7 cellular contexts compared by ENCODE assay signal in genomic region chr7:38660427-38661099, GRCh38. TPM values are rescaled to one million over a fixed set of nuclear protein-coding genes. Genes with fewer than 3 reads are reported as not detected.
DNase-seq lines count a peak whose midpoint lies in the region; ATAC-seq, FAIRE-seq and TF ChIP-seq lines count a peak whose summit lies in the region.

No MANE protein-coding gene starts in this region.

- H3K9ac ChIP-seq in KMS-11, result no peak overlapping the region
- H3K9ac ChIP-seq in endothelial cell of umbilical vein (replicated peaks; ENCODE audit: extremely low read depth, insufficient read depth, low read length), result no peak overlapping the region

- H2AFZ ChIP-seq in KMS-11 (ENCODE audit: low read depth) (peak overlapping the region; percentile 46; the same call in 1 of the 2 replicates), endothelial cell of umbilical vein (ENCODE audit: low read depth, low read length) (peak overlapping the region; percentile 42)

- H3K27ac Mint-ChIP-seq in nephron progenitor cell, result no peak overlapping the region

- ATAC-seq in GM21423 (IDR thresholded peaks at IDR 0.05; ENCODE audit: unreplicated experiment) (peak; percentile 74), HG03039 (IDR thresholded peaks at IDR 0.05; ENCODE audit: unreplicated experiment) (no peak)

- TF ChIP-seq POLR2A in endothelial cell of umbilical vein (IDR thresholded peaks at IDR 0.05; ENCODE audit: low read depth, low read length), result no peak

- BruUV-seq in endothelial cell of umbilical vein (replicated peaks; lab: Mats Ljungman, UMichigan), result no TSS peak

- no peak overlapping the region for H3K4me2 ChIP-seq in KMS-11
- H3K4me2 ChIP-seq in endothelial cell of umbilical vein (ENCODE audit: insufficient read depth, low read length), result no peak overlapping the region

- no peaks in the 10 kb centered on the region for H4K20me1 ChIP-seq in KMS-11 (ENCODE audit: insufficient read depth)
- H4K20me1 ChIP-seq in endothelial cell of umbilical vein (replicated peaks; ENCODE audit: control insufficient read depth, extremely low read depth, insufficient read depth, low read length), result no peaks in the 10 kb centered on the region

- in situ Hi-C loops in G401 (cut with HindIII; ENCODE audit: low sequenced_read_pairs), result no loop called here

- no peak overlapping the region for H3K4me3 Mint-ChIP-seq in nephron progenitor cell

- H3K27ac ChIP-seq in KMS-11 (no peak overlapping the region), endothelial cell of umbilical vein (ENCODE audit: insufficient read depth, low read depth, low read length) (no peak overlapping the region)

- no peaks in the 10 kb centered on the region for H3K9me1 ChIP-seq in endothelial cell of umbilical vein (replicated peaks; ENCODE audit: control insufficient read depth, extremely low read depth, insufficient read depth, low read length)

- H3K36me3 ChIP-seq in KMS-11 (ENCODE audit: insufficient read depth) (no peaks in the 10 kb centered on the region), endothelial cell of umbilical vein (ENCODE audit: control insufficient read depth in 2 of 2, extremely low read depth in 1 of 2, insufficient read depth in 2 of 2, low read length in 2 of 2) (no peaks in the 10 kb centered on the region)

- peaks cover 17% of the 10 kb centered on the region for H3K27me3 Mint-ChIP-seq in nephron progenitor cell (ENCODE audit: low read depth, poor library complexity)

- DNase-seq in G401 (ENCODE audit: low spot score), result peak; percentile 34
- peak; percentile 30 for DNase-seq in SHP77 treated with DMSO at 0.1 percent for 48 hours (lab: John Stamatoyannopoulos, UW)
- peak; percentile 45 for DNase-seq in endothelial cell of umbilical vein (ENCODE audit: low read depth, low spot score)
- peak; percentile 22 for DNase-seq in nephron progenitor cell

- peaks cover 14% of the 10 kb centered on the region for H3K9me3 Mint-ChIP-seq in nephron progenitor cell

- no peaks in the 10 kb centered on the region for H3K36me3 Mint-ChIP-seq in nephron progenitor cell (ENCODE audit: low read depth)

- dilution Hi-C loops in endothelial cell of umbilical vein (cut with MboI; ENCODE audit: extremely low pct_ligation_motif_present, low sequenced_read_pairs), result no loop called here

- H3K79me2 ChIP-seq in KMS-11 (ENCODE audit: insufficient read depth, low read depth) (no peaks in the 10 kb centered on the region), endothelial cell of umbilical vein (ENCODE audit: control insufficient read depth, insufficient read depth, low read length) (no peaks in the 10 kb centered on the region)

- POLR2A ChIA-PET in endothelial cell of umbilical vein (lab: Charles Lee), result no interaction called here

- H3K4me3 ChIP-seq in KMS-11 (IDR thresholded peaks at IDR 0.05; ENCODE audit: insufficient read depth, low read depth, low read length) (no peak overlapping the region), endothelial cell of umbilical vein (replicated peaks in 1 of 3; ENCODE audit: insufficient read depth in 1 of 3, low read depth in 1 of 3, low read length in 3 of 3) (no peak overlapping the region)

- no peaks in the 10 kb centered on the region for H3K9me3 ChIP-seq in endothelial cell of umbilical vein (replicated peaks; ENCODE audit: control insufficient read depth, insufficient read depth, low read length)

- H3K4me1 ChIP-seq in KMS-11 (ENCODE audit: low read depth, poor library complexity, severe bottlenecking) (no peaks in the 10 kb centered on the region), endothelial cell of umbilical vein (ENCODE audit: control insufficient read depth, extremely low read depth, insufficient read depth, low read length) (no peaks in the 10 kb centered on the region)

- intact Hi-C loops in endothelial cell of umbilical vein (cut with micrococcal nuclease), result loop anchor here (1.0 kb wide), 3 partner anchors 208 to 262 kb away; no protein-coding TSS in a partner anchor

- peak; percentile 70 for FAIRE-seq in endothelial cell of umbilical vein (lab: Jason Lieb, UNC)

- TF ChIP-seq CTCF in KMS-11 (conservative IDR thresholded peaks at IDR 0.05; ENCODE audit: low read depth, low read length), result peak; percentile 92
- peak; percentile 61 to 76 for TF ChIP-seq CTCF in endothelial cell of umbilical vein (IDR thresholded peaks at IDR 0.05; ENCODE audit: extremely low read depth in 1 of 2, insufficient read depth in 1 of 2, low read depth in 1 of 2, low read length in 2 of 2)
- TF ChIP-seq CTCF in nephron progenitor cell (IDR thresholded peaks at IDR 0.05), result peak; percentile 66

- no peaks in the 10 kb centered on the region for H3K27me3 ChIP-seq in KMS-11 (ENCODE audit: insufficient read depth, low read depth)
- H3K27me3 ChIP-seq in endothelial cell of umbilical vein (ENCODE audit: control insufficient read depth in 2 of 2, insufficient read depth in 2 of 2, low read length in 2 of 2), result no peaks in the 10 kb centered on the region

- CTCF ChIA-PET in endothelial cell of umbilical vein (lab: Charles Lee), result interaction anchor here (0.7 to 3.3 kb wide), 28 partner anchors 8 to 759 kb away, joined by 3 to 54 read pairs (median 4); partner anchors contain the start of gene AMPH

- H3K4me1 Mint-ChIP-seq in nephron progenitor cell, result no peaks in the 10 kb centered on the region

TF ChIP-seq in endothelial cell of umbilical vein, 7 proteins besides CTCF, POLR2A, EP300 and RAD21:
- TF ChIP-seq MAX (IDR thresholded peaks at IDR 0.05; ENCODE audit: insufficient read depth, insufficient read length) (no peak), GATA2 (IDR thresholded peaks at IDR 0.05; ENCODE audit: insufficient read depth, insufficient read length, low read depth, low read length) (peak; percentile 31), JUN (IDR thresholded peaks at IDR 0.05; ENCODE audit: borderline replicate concordance, insufficient read depth, insufficient read length, low read depth) (no peak), POLR2AphosphoS5 (IDR thresholded peaks at IDR 0.05; ENCODE audit: insufficient read depth, low read depth, low read length) (no peak)

RNA-seq across cellular contexts. Expression of gene AMPH, which starts 29.4 kb away (rescaled TPM):
- not detected in 2 replicates for total RNA-seq in G401 (2014; rRNA removed; shearing (Covaris generic))
- 8.0 and 9.2 TPM in 2 replicates for total RNA-seq in endothelial cell of umbilical vein
- 4.8 and 5.2 TPM in 2 replicates for polyA plus RNA-seq in endothelial cell of umbilical vein
- 4.7 and 4.9 TPM in 2 replicates for polyA plus RNA-seq in endothelial cell of umbilical vein (2011; cell fraction: cytosol; rRNA removed)
- polyA plus RNA-seq in endothelial cell of umbilical vein (2011; cell fraction: nucleus; rRNA removed), result 10.2 and 12.9 TPM in 2 replicates
- polyA plus RNA-seq in endothelial cell of umbilical vein (2012), result 23.6 and 40.3 TPM in 2 replicates
- 9.0 and 12.1 TPM in 2 replicates for polyA minus RNA-seq in endothelial cell of umbilical vein
- not detected for polyA minus RNA-seq in endothelial cell of umbilical vein (2011; cell fraction: cytosol; rRNA and poly(A)+ RNA removed)
- polyA minus RNA-seq in endothelial cell of umbilical vein (2011; cell fraction: nucleus; rRNA and poly(A)+ RNA removed), result 9.4 and 12.2 TPM in 2 replicates
